ENCODE assay signal across 1 cellular context in the genomic region with DNA sequence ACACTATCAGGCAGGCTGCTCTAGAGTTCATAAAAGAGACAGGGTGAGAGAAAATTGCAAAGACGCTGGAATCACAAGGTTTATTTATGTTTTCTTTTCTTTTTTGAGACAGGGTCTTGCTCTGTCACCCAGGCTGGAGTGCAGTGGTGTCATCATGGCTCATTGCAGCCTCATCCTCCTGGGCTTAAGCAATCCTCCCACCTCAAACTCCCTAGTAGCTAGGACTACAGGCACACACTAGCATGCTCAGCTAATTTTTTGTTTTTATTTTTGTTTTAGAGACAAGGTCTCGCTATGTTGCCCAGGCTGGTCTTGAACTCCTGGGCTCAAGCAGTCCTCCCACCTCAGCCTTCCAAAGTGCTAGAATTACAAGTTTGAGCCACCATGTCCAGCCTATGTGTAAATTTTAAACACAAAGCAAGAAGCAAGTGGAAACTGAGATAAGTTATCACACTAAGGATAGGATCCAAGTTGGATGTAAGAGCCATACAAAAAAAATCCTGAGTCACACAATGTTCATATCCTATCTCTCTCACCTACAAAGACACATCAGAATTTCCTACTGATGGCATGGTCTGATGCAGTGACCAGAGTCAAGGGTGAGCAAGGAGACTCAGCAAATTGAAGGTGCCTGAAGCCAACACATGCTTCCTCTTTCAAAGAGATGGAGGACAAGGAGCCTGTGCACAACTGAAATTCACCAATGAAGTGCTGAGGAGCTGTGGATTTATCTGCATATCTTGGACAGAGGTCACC.
TF ChIP-seq lines count a peak whose summit lies in the region.

No MANE protein-coding gene starts in this region.

TF ChIP-seq in K562, 482 proteins besides CTCF, POLR2A, EP300 and RAD21 (continued from another document and continues in another):
- TF ChIP-seq, protein P1, sequence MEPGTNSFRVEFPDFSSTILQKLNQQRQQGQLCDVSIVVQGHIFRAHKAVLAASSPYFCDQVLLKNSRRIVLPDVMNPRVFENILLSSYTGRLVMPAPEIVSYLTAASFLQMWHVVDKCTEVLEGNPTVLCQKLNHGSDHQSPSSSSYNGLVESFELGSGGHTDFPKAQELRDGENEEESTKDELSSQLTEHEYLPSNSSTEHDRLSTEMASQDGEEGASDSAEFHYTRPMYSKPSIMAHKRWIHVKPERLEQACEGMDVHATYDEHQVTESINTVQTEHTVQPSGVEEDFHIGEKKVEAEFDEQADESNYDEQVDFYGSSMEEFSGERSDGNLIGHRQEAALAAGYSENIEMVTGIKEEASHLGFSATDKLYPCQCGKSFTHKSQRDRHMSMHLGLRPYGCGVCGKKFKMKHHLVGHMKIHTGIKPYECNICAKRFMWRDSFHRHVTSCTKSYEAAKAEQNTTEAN (CRISPR knock-in tag; IDR thresholded peaks at IDR 0.05) = no peak
- TF ChIP-seq RFX7 (CRISPR knock-in tag; IDR thresholded peaks at IDR 0.05) (no peak), RBM14 (IDR thresholded peaks at IDR 0.05; ENCODE audit: borderline replicate concordance, insufficient read depth, low read depth, low read length) (no peak), TCF7L2 (IDR thresholded peaks at IDR 0.05; ENCODE audit: low read depth, low read length) (no peak), CREB1 (IDR thresholded peaks at IDR 0.05) (no peak), CREB1 (CRISPR knock-in tag; IDR thresholded peaks at IDR 0.05) (no peak), POLR2AphosphoS5 (IDR thresholded peaks at IDR 0.05; ENCODE audit: control insufficient read depth, insufficient read depth, low read depth, low read length) (no peak), ZZZ3 (IDR thresholded peaks at IDR 0.05) (no peak), PHF8 (IDR thresholded peaks at IDR 0.05; ENCODE audit: borderline replicate concordance, low read length) (no peak), MED1 (CRISPR knock-in tag; IDR thresholded peaks at IDR 0.05; ENCODE audit: borderline replicate concordance) (no peak), CHCHD3 (CRISPR knock-in tag; IDR thresholded peaks at IDR 0.05) (no peak), BCOR (IDR thresholded peaks at IDR 0.05) (no peak), ZC3H4 (CRISPR knock-in tag; IDR thresholded peaks at IDR 0.05; ENCODE audit: borderline replicate concordance) (no peak), ZNF79 (CRISPR knock-in tag; IDR thresholded peaks at IDR 0.05; ENCODE audit: low read depth) (no peak), ASH1L (IDR thresholded peaks at IDR 0.05; ENCODE audit: borderline replicate concordance, low read depth, partially characterized antibody) (no peak), ZNF23 (CRISPR knock-in tag; IDR thresholded peaks at IDR 0.05) (no peak), YBX1 (IDR thresholded peaks at IDR 0.05) (no peak), FOSL1 (tag; conservative IDR thresholded peaks at IDR 0.05) (peak; percentile 88), ZNF589 (CRISPR knock-in tag; IDR thresholded peaks at IDR 0.05; ENCODE audit: low read depth) (0 out of 2 replicates have a peak, but pooled peaks have one; percentile 24), HDAC2 (IDR thresholded peaks at IDR 0.05) (no peak), ZNF217 (CRISPR knock-in tag; IDR thresholded peaks at IDR 0.05) (no peak), ESRRA (IDR thresholded peaks at IDR 0.05; ENCODE audit: borderline replicate concordance, low read depth) (peak; percentile 64; the same call in 1 of the 2 replicates), NFXL1 (CRISPR knock-in tag; IDR thresholded peaks at IDR 0.05) (no peak), EGR1 (conservative IDR thresholded peaks at IDR 0.05) (no peak), TSC22D4 (tag; IDR thresholded peaks at IDR 0.05) (no peak), SRSF9 (IDR thresholded peaks at IDR 0.05; ENCODE audit: borderline replicate concordance, low read depth, low read length) (no peak), CBX2 (IDR thresholded peaks at IDR 0.05; ENCODE audit: insufficient read depth, low read length, poor library complexity, severe bottlenecking) (no peak), U2AF2 (optimal IDR thresholded peaks at IDR 0.05; ENCODE audit: low read depth, low read length) (no peak), HDGF (IDR thresholded peaks at IDR 0.05) (no peak), NR2C1 (IDR thresholded peaks at IDR 0.05) (no peak), NR2C1 (tag; IDR thresholded peaks at IDR 0.05) (0 out of 2 replicates have a peak, but pooled peaks have one; percentile 19), KAT7 (CRISPR knock-in tag; IDR thresholded peaks at IDR 0.05; ENCODE audit: borderline replicate concordance) (no peak), HDAC3 (IDR thresholded peaks at IDR 0.05; ENCODE audit: borderline replicate concordance, partially characterized antibody) (no peak), MYBL2 (IDR thresholded peaks at IDR 0.05; ENCODE audit: low read depth) (no peak), MYBL2 (CRISPR knock-in tag; IDR thresholded peaks at IDR 0.05; ENCODE audit: borderline replicate concordance) (no peak), MCM7 (IDR thresholded peaks at IDR 0.05) (no peak), NCOA1 (IDR thresholded peaks at IDR 0.05; ENCODE audit: low read depth) (0 out of 2 replicates have a peak, but pooled peaks have one; percentile 37), ZNF121 (CRISPR knock-in tag; conservative IDR thresholded peaks at IDR 0.05) (no peak), ZNF668 (CRISPR knock-in tag; IDR thresholded peaks at IDR 0.05) (no peak), ATF7 (IDR thresholded peaks at IDR 0.05) (no peak), ZNF444 (CRISPR knock-in tag; IDR thresholded peaks at IDR 0.05) (no peak), GTF2E2 (tag; IDR thresholded peaks at IDR 0.05) (no peak), MAFK (IDR thresholded peaks at IDR 0.05; ENCODE audit: low read length) (peak; percentile 43; the same call in 1 of the 2 replicates), SNRNP70 (optimal IDR thresholded peaks at IDR 0.05; ENCODE audit: low read depth, low read length) (no peak)
- TF ChIP-seq, protein P2, sequence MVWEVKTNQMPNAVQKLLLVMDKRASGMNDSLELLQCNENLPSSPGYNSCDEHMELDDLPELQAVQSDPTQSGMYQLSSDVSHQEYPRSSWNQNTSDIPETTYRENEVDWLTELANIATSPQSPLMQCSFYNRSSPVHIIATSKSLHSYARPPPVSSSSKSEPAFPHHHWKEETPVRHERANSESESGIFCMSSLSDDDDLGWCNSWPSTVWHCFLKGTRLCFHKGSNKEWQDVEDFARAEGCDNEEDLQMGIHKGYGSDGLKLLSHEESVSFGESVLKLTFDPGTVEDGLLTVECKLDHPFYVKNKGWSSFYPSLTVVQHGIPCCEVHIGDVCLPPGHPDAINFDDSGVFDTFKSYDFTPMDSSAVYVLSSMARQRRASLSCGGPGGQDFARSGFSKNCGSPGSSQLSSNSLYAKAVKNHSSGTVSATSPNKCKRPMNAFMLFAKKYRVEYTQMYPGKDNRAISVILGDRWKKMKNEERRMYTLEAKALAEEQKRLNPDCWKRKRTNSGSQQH (CRISPR knock-in tag; IDR thresholded peaks at IDR 0.05) = no peak
- TF ChIP-seq, protein P3, sequence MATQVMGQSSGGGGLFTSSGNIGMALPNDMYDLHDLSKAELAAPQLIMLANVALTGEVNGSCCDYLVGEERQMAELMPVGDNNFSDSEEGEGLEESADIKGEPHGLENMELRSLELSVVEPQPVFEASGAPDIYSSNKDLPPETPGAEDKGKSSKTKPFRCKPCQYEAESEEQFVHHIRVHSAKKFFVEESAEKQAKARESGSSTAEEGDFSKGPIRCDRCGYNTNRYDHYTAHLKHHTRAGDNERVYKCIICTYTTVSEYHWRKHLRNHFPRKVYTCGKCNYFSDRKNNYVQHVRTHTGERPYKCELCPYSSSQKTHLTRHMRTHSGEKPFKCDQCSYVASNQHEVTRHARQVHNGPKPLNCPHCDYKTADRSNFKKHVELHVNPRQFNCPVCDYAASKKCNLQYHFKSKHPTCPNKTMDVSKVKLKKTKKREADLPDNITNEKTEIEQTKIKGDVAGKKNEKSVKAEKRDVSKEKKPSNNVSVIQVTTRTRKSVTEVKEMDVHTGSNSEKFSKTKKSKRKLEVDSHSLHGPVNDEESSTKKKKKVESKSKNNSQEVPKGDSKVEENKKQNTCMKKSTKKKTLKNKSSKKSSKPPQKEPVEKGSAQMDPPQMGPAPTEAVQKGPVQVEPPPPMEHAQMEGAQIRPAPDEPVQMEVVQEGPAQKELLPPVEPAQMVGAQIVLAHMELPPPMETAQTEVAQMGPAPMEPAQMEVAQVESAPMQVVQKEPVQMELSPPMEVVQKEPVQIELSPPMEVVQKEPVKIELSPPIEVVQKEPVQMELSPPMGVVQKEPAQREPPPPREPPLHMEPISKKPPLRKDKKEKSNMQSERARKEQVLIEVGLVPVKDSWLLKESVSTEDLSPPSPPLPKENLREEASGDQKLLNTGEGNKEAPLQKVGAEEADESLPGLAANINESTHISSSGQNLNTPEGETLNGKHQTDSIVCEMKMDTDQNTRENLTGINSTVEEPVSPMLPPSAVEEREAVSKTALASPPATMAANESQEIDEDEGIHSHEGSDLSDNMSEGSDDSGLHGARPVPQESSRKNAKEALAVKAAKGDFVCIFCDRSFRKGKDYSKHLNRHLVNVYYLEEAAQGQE (CRISPR knock-in tag; IDR thresholded peaks at IDR 0.05; ENCODE audit: low read depth) = no peak
- TF ChIP-seq, protein P4, sequence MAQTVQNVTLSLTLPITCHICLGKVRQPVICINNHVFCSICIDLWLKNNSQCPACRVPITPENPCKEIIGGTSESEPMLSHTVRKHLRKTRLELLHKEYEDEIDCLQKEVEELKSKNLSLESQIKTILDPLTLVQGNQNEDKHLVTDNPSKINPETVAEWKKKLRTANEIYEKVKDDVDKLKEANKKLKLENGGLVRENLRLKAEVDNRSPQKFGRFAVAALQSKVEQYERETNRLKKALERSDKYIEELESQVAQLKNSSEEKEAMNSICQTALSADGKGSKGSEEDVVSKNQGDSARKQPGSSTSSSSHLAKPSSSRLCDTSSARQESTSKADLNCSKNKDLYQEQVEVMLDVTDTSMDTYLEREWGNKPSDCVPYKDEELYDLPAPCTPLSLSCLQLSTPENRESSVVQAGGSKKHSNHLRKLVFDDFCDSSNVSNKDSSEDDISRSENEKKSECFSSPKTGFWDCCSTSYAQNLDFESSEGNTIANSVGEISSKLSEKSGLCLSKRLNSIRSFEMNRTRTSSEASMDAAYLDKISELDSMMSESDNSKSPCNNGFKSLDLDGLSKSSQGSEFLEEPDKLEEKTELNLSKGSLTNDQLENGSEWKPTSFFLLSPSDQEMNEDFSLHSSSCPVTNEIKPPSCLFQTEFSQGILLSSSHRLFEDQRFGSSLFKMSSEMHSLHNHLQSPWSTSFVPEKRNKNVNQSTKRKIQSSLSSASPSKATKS (CRISPR knock-in tag; IDR thresholded peaks at IDR 0.05) = no peak
- TF ChIP-seq, protein P5, sequence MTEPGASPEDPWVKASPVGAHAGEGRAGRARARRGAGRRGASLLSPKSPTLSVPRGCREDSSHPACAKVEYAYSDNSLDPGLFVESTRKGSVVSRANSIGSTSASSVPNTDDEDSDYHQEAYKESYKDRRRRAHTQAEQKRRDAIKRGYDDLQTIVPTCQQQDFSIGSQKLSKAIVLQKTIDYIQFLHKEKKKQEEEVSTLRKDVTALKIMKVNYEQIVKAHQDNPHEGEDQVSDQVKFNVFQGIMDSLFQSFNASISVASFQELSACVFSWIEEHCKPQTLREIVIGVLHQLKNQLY (CRISPR knock-in tag; conservative IDR thresholded peaks at IDR 0.05) = no peak
- TF ChIP-seq, protein P6, sequence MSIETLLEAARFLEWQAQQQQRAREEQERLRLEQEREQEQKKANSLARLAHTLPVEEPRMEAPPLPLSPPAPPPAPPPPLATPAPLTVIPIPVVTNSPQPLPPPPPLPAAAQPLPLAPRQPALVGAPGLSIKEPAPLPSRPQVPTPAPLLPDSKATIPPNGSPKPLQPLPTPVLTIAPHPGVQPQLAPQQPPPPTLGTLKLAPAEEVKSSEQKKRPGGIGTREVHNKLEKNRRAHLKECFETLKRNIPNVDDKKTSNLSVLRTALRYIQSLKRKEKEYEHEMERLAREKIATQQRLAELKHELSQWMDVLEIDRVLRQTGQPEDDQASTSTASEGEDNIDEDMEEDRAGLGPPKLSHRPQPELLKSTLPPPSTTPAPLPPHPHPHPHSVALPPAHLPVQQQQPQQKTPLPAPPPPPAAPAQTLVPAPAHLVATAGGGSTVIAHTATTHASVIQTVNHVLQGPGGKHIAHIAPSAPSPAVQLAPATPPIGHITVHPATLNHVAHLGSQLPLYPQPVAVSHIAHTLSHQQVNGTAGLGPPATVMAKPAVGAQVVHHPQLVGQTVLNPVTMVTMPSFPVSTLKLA (conservative IDR thresholded peaks at IDR 0.05) = no peak; a peak in 1 of 4 replicates
- TF ChIP-seq, protein P7, sequence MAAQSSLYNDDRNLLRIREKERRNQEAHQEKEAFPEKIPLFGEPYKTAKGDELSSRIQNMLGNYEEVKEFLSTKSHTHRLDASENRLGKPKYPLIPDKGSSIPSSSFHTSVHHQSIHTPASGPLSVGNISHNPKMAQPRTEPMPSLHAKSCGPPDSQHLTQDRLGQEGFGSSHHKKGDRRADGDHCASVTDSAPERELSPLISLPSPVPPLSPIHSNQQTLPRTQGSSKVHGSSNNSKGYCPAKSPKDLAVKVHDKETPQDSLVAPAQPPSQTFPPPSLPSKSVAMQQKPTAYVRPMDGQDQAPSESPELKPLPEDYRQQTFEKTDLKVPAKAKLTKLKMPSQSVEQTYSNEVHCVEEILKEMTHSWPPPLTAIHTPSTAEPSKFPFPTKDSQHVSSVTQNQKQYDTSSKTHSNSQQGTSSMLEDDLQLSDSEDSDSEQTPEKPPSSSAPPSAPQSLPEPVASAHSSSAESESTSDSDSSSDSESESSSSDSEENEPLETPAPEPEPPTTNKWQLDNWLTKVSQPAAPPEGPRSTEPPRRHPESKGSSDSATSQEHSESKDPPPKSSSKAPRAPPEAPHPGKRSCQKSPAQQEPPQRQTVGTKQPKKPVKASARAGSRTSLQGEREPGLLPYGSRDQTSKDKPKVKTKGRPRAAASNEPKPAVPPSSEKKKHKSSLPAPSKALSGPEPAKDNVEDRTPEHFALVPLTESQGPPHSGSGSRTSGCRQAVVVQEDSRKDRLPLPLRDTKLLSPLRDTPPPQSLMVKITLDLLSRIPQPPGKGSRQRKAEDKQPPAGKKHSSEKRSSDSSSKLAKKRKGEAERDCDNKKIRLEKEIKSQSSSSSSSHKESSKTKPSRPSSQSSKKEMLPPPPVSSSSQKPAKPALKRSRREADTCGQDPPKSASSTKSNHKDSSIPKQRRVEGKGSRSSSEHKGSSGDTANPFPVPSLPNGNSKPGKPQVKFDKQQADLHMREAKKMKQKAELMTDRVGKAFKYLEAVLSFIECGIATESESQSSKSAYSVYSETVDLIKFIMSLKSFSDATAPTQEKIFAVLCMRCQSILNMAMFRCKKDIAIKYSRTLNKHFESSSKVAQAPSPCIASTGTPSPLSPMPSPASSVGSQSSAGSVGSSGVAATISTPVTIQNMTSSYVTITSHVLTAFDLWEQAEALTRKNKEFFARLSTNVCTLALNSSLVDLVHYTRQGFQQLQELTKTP (IDR thresholded peaks at IDR 0.05; ENCODE audit: low read depth in 1 of 2, partially characterized antibody in 2 of 2) = peak in 1 of 2 experiments; percentile 21
- TF ChIP-seq, protein P8, sequence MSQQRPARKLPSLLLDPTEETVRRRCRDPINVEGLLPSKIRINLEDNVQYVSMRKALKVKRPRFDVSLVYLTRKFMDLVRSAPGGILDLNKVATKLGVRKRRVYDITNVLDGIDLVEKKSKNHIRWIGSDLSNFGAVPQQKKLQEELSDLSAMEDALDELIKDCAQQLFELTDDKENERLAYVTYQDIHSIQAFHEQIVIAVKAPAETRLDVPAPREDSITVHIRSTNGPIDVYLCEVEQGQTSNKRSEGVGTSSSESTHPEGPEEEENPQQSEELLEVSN (IDR thresholded peaks at IDR 0.05; ENCODE audit: borderline replicate concordance in 1 of 2, extremely low read depth in 1 of 2, insufficient read depth in 1 of 2, insufficient read length in 1 of 2, low read depth in 1 of 2, low read length in 1 of 2, poor library complexity in 1 of 2, severe bottlenecking in 1 of 2) = no peak
